Comparison of ENCODE assay signal across 20 cellular contexts in genomic region chr10:3881622-3882021, GRCh38.
"Had no signal": no experiment of that assay in that cellular context is flagged by ENCODE, and none has a peak within 500 bp of the region (broad histone marks: within the 10 kb centered on the region; RNA-seq: fewer than 3 reads in every experiment).

No MANE protein-coding gene starts in this region.

- H3K36me3 Mint-ChIP-seq: naive thymus-derived CD8-positive, alpha-beta T cell had no signal

- FAIRE-seq: astrocyte, colon, endothelial cell of umbilical vein, keratinocyte, small intestine had no signal

- H3K4me3 Mint-ChIP-seq: activated CD8-positive, alpha-beta memory T cell treated with anti-CD3 and anti-CD28 coated beads, Interleukin-2, amount 10 ng/mL, durations not matched to agents 7 days and 5 days; activated T-cell treated with anti-CD3 and anti-CD28 coated beads, Interleukin-2, amount 50 U/mL, for 24 hours; naive thymus-derived CD8-positive, alpha-beta T cell; stimulated activated effector memory CD8-positive, alpha-beta T cell treated with anti-CD3 and anti-CD28 coated beads, Interleukin-12 subunit alpha, Interleukin-12 subunit beta, amount 100 ng/mL, for 72 hours; T-helper 2 cell treated with Interferon-gamma antibody and Interleukin-4, amounts not matched to agents 5 μg/mL and 100 μg/mL, for 36 hours had no signal

- H3K9me3 ChIP-seq: gastroesophageal sphincter, neutrophil, right atrium auricular region had no signal

- H3K27me3 Mint-ChIP-seq: activated CD8-positive, alpha-beta memory T cell treated with anti-CD3 and anti-CD28 coated beads, Interleukin-2, amount 10 ng/mL, durations not matched to agents 7 days and 5 days; activated T-cell treated with anti-CD3 and anti-CD28 coated beads, Interleukin-2, amount 50 U/mL, for 24 hours had no signal

- ATAC-seq: activated CD4-positive, CD25-positive, alpha-beta regulatory T cell treated with anti-CD3 and anti-CD28 coated beads, Interleukin-2, amount 50 U/mL, for 24 hours; activated CD8-positive, alpha-beta memory T cell treated with anti-CD3 and anti-CD28 coated beads, Interleukin-2, amount 10 ng/mL, durations not matched to agents 7 days and 5 days; gastroesophageal sphincter; naive thymus-derived CD8-positive, alpha-beta T cell; stimulated activated effector memory CD8-positive, alpha-beta T cell treated with anti-CD3 and anti-CD28 coated beads, Interleukin-12 subunit alpha, Interleukin-12 subunit beta, amount 100 ng/mL, for 72 hours had no signal

- DNase-seq: activated CD4-positive, alpha-beta T cell treated with anti-CD3 and anti-CD28 coated beads, Interleukin-2, amount 50 U/mL, for 4 hours; activated CD8-positive, alpha-beta memory T cell treated with anti-CD3 and anti-CD28 coated beads, Interleukin-2, amount 10 ng/mL, durations not matched to agents 7 days and 5 days; activated effector memory CD4-positive, alpha-beta T cell treated with anti-CD3 and anti-CD28 coated beads, Interleukin-2, amount 50 U/mL, for 16 hours; activated T-cell treated with anti-CD3 and anti-CD28 coated beads, Interleukin-2, amount 50 U/mL, for 24 hours; effector CD4-positive, alpha-beta T cell; naive thymus-derived CD8-positive, alpha-beta T cell; small intestine; substantia nigra; SW 1271 had no signal

- H3K27me3 ChIP-seq: gastroesophageal sphincter, neutrophil, right atrium auricular region had no signal

- H3K9me3 Mint-ChIP-seq: naive thymus-derived CD8-positive, alpha-beta T cell had no signal

- H3K27ac Mint-ChIP-seq: activated T-cell treated with anti-CD3 and anti-CD28 coated beads, Interleukin-2, amount 50 U/mL, for 24 hours; stimulated activated effector memory CD8-positive, alpha-beta T cell treated with anti-CD3 and anti-CD28 coated beads, Interleukin-12 subunit alpha, Interleukin-12 subunit beta, amount 100 ng/mL, for 72 hours; T-helper 2 cell treated with Interferon-gamma antibody and Interleukin-4, amounts not matched to agents 5 μg/mL and 100 μg/mL, for 36 hours had no signal

- H3K36me3 ChIP-seq: cardiac muscle cell, gastroesophageal sphincter, neutrophil, right atrium auricular region had no signal

- H3K4me3 ChIP-seq: cardiac muscle cell, gastroesophageal sphincter, right atrium auricular region had no signal

- H3K27ac ChIP-seq: cardiac muscle cell, gastroesophageal sphincter, neutrophil, right atrium auricular region had no signal
